ENCODE assay signal across 14 cellular contexts in the genomic region with DNA sequence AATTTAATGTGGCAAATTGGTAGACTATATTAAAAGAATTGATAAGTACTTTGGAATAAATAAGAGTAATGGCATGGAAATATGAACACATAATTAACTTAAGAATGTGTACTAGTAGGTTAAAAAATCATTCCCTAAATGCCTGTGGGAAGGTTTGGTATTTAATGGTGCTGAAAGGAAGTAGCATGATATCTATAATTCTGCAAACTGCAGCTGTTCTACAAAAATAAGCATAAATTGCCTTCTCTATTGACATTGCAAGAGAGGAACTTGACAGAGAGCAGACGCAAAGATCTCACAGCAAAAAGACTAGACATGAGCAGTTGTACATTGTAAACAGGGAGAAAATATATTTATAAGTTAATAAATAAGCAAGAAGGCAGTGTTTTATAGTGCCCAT.
"Had no signal": no experiment of that assay in that cellular context is flagged by ENCODE, and none has a peak within 500 bp of the region (broad histone marks: within the 10 kb centered on the region; RNA-seq: fewer than 3 reads in every experiment).

No MANE protein-coding gene starts in this region.

- DNase-seq: activated CD4-positive, alpha-beta memory T cell treated with anti-CD3 and anti-CD28 coated beads, Interleukin-2, amount 10 ng/mL, durations not matched to agents 7 days and 5 days; activated CD4-positive, alpha-beta T cell treated with anti-CD3 and anti-CD28 coated beads for 4 hours; activated naive CD4-positive, alpha-beta T cell treated with Interleukin-2 at 50 U/mL for 16 hours; activated T-cell treated with anti-CD3 and anti-CD28 coated beads, Interleukin-2, amount 50 U/mL, for 1 hour; aorta; dorsolateral prefrontal cortex; head of caudate nucleus; left lung; nephron progenitor cell; occipital lobe; posterior cingulate gyrus; transverse colon had no signal

- ATAC-seq: left lung, WTC11 had no signal

- H3K4me1 ChIP-seq: left lung, transverse colon, vagina had no signal

- H3K36me3 ChIP-seq: left lung, transverse colon, vagina had no signal

- H3K4me3 ChIP-seq: dorsolateral prefrontal cortex, left lung, transverse colon, vagina had no signal

- H3K27ac ChIP-seq: dorsolateral prefrontal cortex, left lung, transverse colon, vagina had no signal

- H3K9me3 ChIP-seq: left lung, transverse colon, vagina had no signal
